In genomic region chr6:159151266-159151855, GRCh38 we compare ENCODE assay signal across 10 cellular contexts. TPM values are rescaled to one million over a fixed set of nuclear protein-coding genes. Genes with fewer than 3 reads are reported as not detected.
A peak's percentile ranks its signal among the peaks of the same experiment; 100 is the strongest.
DNase-seq lines count a peak whose midpoint lies in the region; ATAC-seq lines count a peak whose summit lies in the region.
"Had no signal": no experiment of that assay in that cellular context is flagged by ENCODE, and none has a peak within 500 bp of the region (broad histone marks: within the 10 kb centered on the region; RNA-seq: fewer than 3 reads in every experiment).

No MANE protein-coding gene starts in this region.

- peak overlapping the region in 1 of 3 donors; percentile 28 for H3K27ac Mint-ChIP-seq in CD4-positive, CD25-positive, alpha-beta regulatory T cell
- H3K27ac Mint-ChIP-seq in activated naive CD4-positive, alpha-beta T cell treated with anti-CD3 and anti-CD28 coated beads, Interleukin-2, amount 50 U/mL, for 24 hours = peak overlapping the region; percentile 25

- no peaks in the 10 kb centered on the region for H3K4me1 ChIP-seq in CD4-positive, CD25-positive, alpha-beta regulatory T cell (ENCODE audit: control insufficient read depth, insufficient read depth, low read length, poor library complexity, severe bottlenecking)
- H3K4me1 ChIP-seq in right cardiac atrium (ENCODE audit: control insufficient read depth, insufficient read depth, low read length) = no peaks in the 10 kb centered on the region

- H3K36me3 Mint-ChIP-seq in CD4-positive, CD25-positive, alpha-beta regulatory T cell = no peaks in the 10 kb centered on the region
- H3K36me3 Mint-ChIP-seq in activated naive CD4-positive, alpha-beta T cell treated with anti-CD3 and anti-CD28 coated beads, Interleukin-2, amount 50 U/mL, for 24 hours = peaks cover 7% of the 10 kb centered on the region

- peaks cover 17% of the 10 kb centered on the region for H3K27me3 ChIP-seq in CD4-positive, CD25-positive, alpha-beta regulatory T cell (ENCODE audit: control insufficient read depth, insufficient read depth, low read length)
- no peaks in the 10 kb centered on the region for H3K27me3 ChIP-seq in right cardiac atrium (ENCODE audit: control insufficient read depth, insufficient read depth)

- no peak for ATAC-seq in CD4-positive, CD25-positive, alpha-beta regulatory T cell (ENCODE audit: low read depth in 2 of 2)
- ATAC-seq in GM21381 (IDR thresholded peaks at IDR 0.05; ENCODE audit: unreplicated experiment) (peak; percentile 69), right cardiac atrium (peak; percentile 40 to 44)

- no peak overlapping the region for H3K4me3 ChIP-seq in CD4-positive, CD25-positive, alpha-beta regulatory T cell (ENCODE audit: low read depth, low read length)
- no peak overlapping the region for H3K4me3 ChIP-seq in right cardiac atrium (ENCODE audit: low read length)
- H3K4me3 ChIP-seq: SK-N-MC had no signal

- peaks cover 10 to 13% of the 10 kb centered on the region in 2 experiments for H3K9me3 ChIP-seq in CD4-positive, CD25-positive, alpha-beta regulatory T cell (ENCODE audit: control insufficient read depth in 2 of 2, low read length in 2 of 2)
- H3K9me3 ChIP-seq in right cardiac atrium (ENCODE audit: control insufficient read depth, low read length) = no peaks in the 10 kb centered on the region

- 25% methylated on average over 7 of the region's 7 CpGs for WGBS in right cardiac atrium

- intact Hi-C loops in right cardiac atrium (cut with DNase I) = no loop called here

- H3K27ac ChIP-seq in CD4-positive, CD25-positive, alpha-beta regulatory T cell (ENCODE audit: insufficient read depth, low read length, poor library complexity, severe bottlenecking) = no peak overlapping the region
- H3K27ac ChIP-seq in right cardiac atrium (ENCODE audit: low read length) = no peak overlapping the region
- H3K27ac ChIP-seq: SK-N-MC had no signal

- H3K9me3 Mint-ChIP-seq in CD4-positive, CD25-positive, alpha-beta regulatory T cell = peaks cover 0 to 10% (median 3%) of the 10 kb centered on the region in 7 donors
- peaks cover 9% of the 10 kb centered on the region for H3K9me3 Mint-ChIP-seq in activated naive CD4-positive, alpha-beta T cell treated with anti-CD3 and anti-CD28 coated beads, Interleukin-2, amount 50 U/mL, for 24 hours

- H3K36me3 ChIP-seq in CD4-positive, CD25-positive, alpha-beta regulatory T cell (ENCODE audit: control insufficient read depth, insufficient read depth, low read length) = no peaks in the 10 kb centered on the region

- H3K4me3 Mint-ChIP-seq in CD4-positive, CD25-positive, alpha-beta regulatory T cell = no peak overlapping the region
- no peak overlapping the region for H3K4me3 Mint-ChIP-seq in activated naive CD4-positive, alpha-beta T cell treated with anti-CD3 and anti-CD28 coated beads, Interleukin-2, amount 50 U/mL, for 24 hours

- peaks cover 24% of the 10 kb centered on the region for H3K27me3 Mint-ChIP-seq in CD4-positive, CD25-positive, alpha-beta regulatory T cell
- peaks cover 3% of the 10 kb centered on the region for H3K27me3 Mint-ChIP-seq in activated naive CD4-positive, alpha-beta T cell treated with anti-CD3 and anti-CD28 coated beads, Interleukin-2, amount 50 U/mL, for 24 hours

- H3K4me1 Mint-ChIP-seq in CD4-positive, CD25-positive, alpha-beta regulatory T cell = peaks cover 0 to 4% (median under 1%) of the 10 kb centered on the region in 4 donors
- peaks cover 7% of the 10 kb centered on the region for H3K4me1 Mint-ChIP-seq in activated naive CD4-positive, alpha-beta T cell treated with anti-CD3 and anti-CD28 coated beads, Interleukin-2, amount 50 U/mL, for 24 hours

- DNase-seq in CD4-positive, CD25-positive, alpha-beta regulatory T cell = peak in 2 of 3 donors; percentile 22 to 56
- DNase-seq in NOMO-1 (lab: John Stamatoyannopoulos, UW; ENCODE audit: unreplicated experiment in 2 of 2) (peak; percentile 16 to 68), right cardiac atrium (peak; percentile 41 to 73 (median 72)), putamen (ENCODE audit: low spot score) (no peak), HK-2 (ENCODE audit: unreplicated experiment) (no peak)
- peak; percentile 20 to 33 for DNase-seq in stimulated activated CD4-positive, alpha-beta T cell treated with anti-CD3 and anti-CD28 coated beads, Interleukin-1b, Interleukin-23, amount 100 ng/mL, for 4 hours (ENCODE audit: low read depth in 2 of 2)

RNA-seq across cellular contexts. Expression of gene FNDC1, which starts 17.8 kb away (rescaled TPM):
- total RNA-seq in CD4-positive, CD25-positive, alpha-beta regulatory T cell = not detected
- under 1 TPM in 1 of 4 donors, not detected in 3; 0.17 TPM for polyA plus RNA-seq in CD4-positive, CD25-positive, alpha-beta regulatory T cell
- 1 to 10 TPM in 1 of 4 donors, under 1 TPM in 3; 0.23 to 1.3 (median 0.39) TPM for total RNA-seq in right cardiac atrium
- polyA plus RNA-seq in right cardiac atrium = 0.07 TPM
- total RNA-seq: pulmonary artery endothelial cell had no signal

Comparison
In these comparisons a context has a peak if more than half of its experiments do, and no peak if none do; other contexts are left out.
1. ATAC-seq: peak in GM21381 (single experiment) and right cardiac atrium (2 of 2); none in CD4-positive, CD25-positive, alpha-beta regulatory T cell (0 of 2).
2. DNase-seq: peak in CD4-positive, CD25-positive, alpha-beta regulatory T cell (2 of 3), NOMO-1 (2 of 2), right cardiac atrium (3 of 3) and stimulated activated CD4-positive, alpha-beta T cell treated with anti-CD3 and anti-CD28 coated beads, Interleukin-1b, Interleukin-23, amount 100 ng/mL, for 4 hours (2 of 2); none in putamen (single experiment) and HK-2 (single experiment).